Comparison of ENCODE assay signal across 12 cellular contexts in the genomic region with DNA sequence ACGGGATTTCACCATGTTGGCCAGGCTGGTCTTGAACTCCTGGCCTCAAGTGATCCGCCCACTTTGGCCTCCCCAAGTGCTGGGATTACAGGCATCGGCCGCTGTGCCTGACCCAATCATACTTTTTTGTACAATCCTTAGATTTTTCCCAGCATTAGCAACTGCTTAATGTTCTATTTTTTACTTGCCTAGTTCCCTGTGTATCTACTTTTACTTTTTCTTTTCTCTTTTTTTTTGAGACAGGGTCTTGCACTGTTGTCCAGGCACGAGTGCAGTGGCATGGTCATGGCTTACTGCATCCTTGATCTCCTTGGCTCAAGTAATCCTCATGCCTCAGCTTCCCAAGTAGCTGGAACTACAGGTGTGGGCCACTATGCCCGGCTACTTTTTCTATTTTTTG. TPM values are rescaled to one million over a fixed set of nuclear protein-coding genes. Genes with fewer than 3 reads are reported as not detected.
A peak's percentile ranks its signal among the peaks of the same experiment; 100 is the strongest.
DNase-seq lines count a peak whose midpoint lies in the region; ATAC-seq and TF ChIP-seq lines count a peak whose summit lies in the region.
"Had no signal": no experiment of that assay in that cellular context is flagged by ENCODE, and none has a peak within 500 bp of the region (broad histone marks: within the 10 kb centered on the region; RNA-seq: fewer than 3 reads in every experiment).

No MANE protein-coding gene starts in this region.

- no peak overlapping the region for H3K27ac ChIP-seq in PC-3 (ENCODE audit: low read length)
- peak overlapping the region; percentile 74 for H3K27ac ChIP-seq in epithelial cell of prostate
- no peak overlapping the region for H3K27ac ChIP-seq in neuronal stem cell (replicated peaks; ENCODE audit: low read length)

- no CpG with 5 or more reads among the region's 6 CpGs for WGBS in neuronal stem cell (ENCODE audit: extremely low coverage in 2 of 2, insufficient read length in 2 of 2, insufficient replicate concordance in 1 of 2), 2 donors

- TF ChIP-seq CTCF in PC-3 (conservative IDR thresholded peaks at IDR 0.05; ENCODE audit: low read depth, low read length), result no peak

- intact Hi-C loops in PC-3 (cut with micrococcal nuclease), result no loop called here

- H4K20me1 ChIP-seq in PC-3 (ENCODE audit: low read length), result no peaks in the 10 kb centered on the region; the same call in none of the 2 replicates

- ATAC-seq in stimulated activated naive CD8-positive, alpha-beta T cell treated with anti-CD3 and anti-CD28 coated beads, Interleukin-15, Interleukin-2, amounts not matched to agents 100 U/mL and 50 U/mL, for 24 hours, result no peak
- no peak for ATAC-seq in PC-3
- no peak for ATAC-seq in HG03097 (IDR thresholded peaks at IDR 0.05; ENCODE audit: low FRiP score, unreplicated experiment)
- ATAC-seq in GM18861 (IDR thresholded peaks at IDR 0.05; ENCODE audit: unreplicated experiment), result no peak
- ATAC-seq: activated CD4-positive, CD25-positive, alpha-beta regulatory T cell treated with anti-CD3 and anti-CD28 coated beads, Interleukin-2, amount 50 U/mL, for 24 hours; sciatic nerve had no signal

- no peak overlapping the region for H2BK5ac ChIP-seq in neuronal stem cell (ENCODE audit: low read length)

- H3K4me3 Mint-ChIP-seq in stimulated activated naive CD8-positive, alpha-beta T cell treated with anti-CD3 and anti-CD28 coated beads, Interleukin-15, Interleukin-2, amounts not matched to agents 100 ng/mL and 50 ng/mL, for 24 hours, result no peak overlapping the region

- H3K36me3 Mint-ChIP-seq in stimulated activated naive CD8-positive, alpha-beta T cell treated with anti-CD3 and anti-CD28 coated beads, Interleukin-15, Interleukin-2, amounts not matched to agents 100 ng/mL and 50 ng/mL, for 24 hours (ENCODE audit: low read depth), result peaks cover 22% of the 10 kb centered on the region

- H3K23ac ChIP-seq in neuronal stem cell (ENCODE audit: low read depth, low read length, poor library complexity), result no peak overlapping the region

- DNase-seq in stimulated activated naive CD8-positive, alpha-beta T cell treated with anti-CD3 and anti-CD28 coated beads, Interleukin-15, Interleukin-2, amounts not matched to agents 100 U/mL and 50 U/mL, for 24 hours, result no peak
- DNase-seq in PC-3 (no peak), epithelial cell of prostate (ENCODE audit: low read depth, low spot score) (no peak), neuronal stem cell (ENCODE audit: low spot score) (no peak), NCI-H187 (lab: John Stamatoyannopoulos, UW) (no peak)
- DNase-seq: glutamatergic neuron, NCI-H82 had no signal

- peak overlapping the region; percentile 97; the same call in 1 of the 2 replicates for H3K4me2 ChIP-seq in PC-3 (ENCODE audit: low read length)
- H3K4me2 ChIP-seq in neuronal stem cell (ENCODE audit: insufficient read depth, low read length, poor library complexity, severe bottlenecking), result no peak overlapping the region

- no peak overlapping the region for H3K18ac ChIP-seq in neuronal stem cell (ENCODE audit: low read length)

- no peaks in the 10 kb centered on the region for H3K9me3 ChIP-seq in PC-3 (ENCODE audit: low read length)
- no peaks in the 10 kb centered on the region for H3K9me3 ChIP-seq in neuronal stem cell (replicated peaks in 1 of 2; ENCODE audit: control insufficient read depth in 2 of 2, insufficient read depth in 1 of 2, low read depth in 1 of 2, low read length in 2 of 2)

- CTCF ChIA-PET in PC-3 (lab: Charles Lee), result interaction anchor here (0.6 to 2.5 kb wide), 2 partner anchors 73 to 415 kb away, joined by 4 to 12 read pairs; no protein-coding TSS in a partner anchor

- no peak overlapping the region for H4K8ac ChIP-seq in neuronal stem cell (ENCODE audit: low read depth, low read length)

- H3K14ac ChIP-seq in neuronal stem cell (ENCODE audit: low read length), result no peak overlapping the region

- H2AFZ ChIP-seq in PC-3 (ENCODE audit: low read length), result no peak overlapping the region
- H2AFZ ChIP-seq in neuronal stem cell (ENCODE audit: low read length), result no peak overlapping the region

- no peak overlapping the region for H2BK15ac ChIP-seq in neuronal stem cell (ENCODE audit: low read length)

- H3K79me1 ChIP-seq in neuronal stem cell (ENCODE audit: low read depth, low read length), result peaks cover 7% of the 10 kb centered on the region

- H3K27me3 ChIP-seq in PC-3 (ENCODE audit: low read length) (no peaks in the 10 kb centered on the region), neuronal stem cell (ENCODE audit: control insufficient read depth in 3 of 3, insufficient read depth in 3 of 3, low read depth in 1 of 3, low read length in 3 of 3) (no peaks in the 10 kb centered on the region)

- H3K27ac Mint-ChIP-seq in stimulated activated naive CD8-positive, alpha-beta T cell treated with anti-CD3 and anti-CD28 coated beads, Interleukin-15, Interleukin-2, amounts not matched to agents 100 ng/mL and 50 ng/mL, for 24 hours, result peak overlapping the region; percentile 63

- H3K79me2 ChIP-seq in PC-3 (ENCODE audit: low read length), result peaks cover 97% of the 10 kb centered on the region

- H3K36me3 ChIP-seq in PC-3 (ENCODE audit: low read depth, low read length) (peaks cover 12% of the 10 kb centered on the region), neuronal stem cell (replicated peaks in 1 of 2; ENCODE audit: control insufficient read depth in 2 of 2, insufficient read depth in 2 of 2, low read length in 2 of 2) (peaks cover 0 to 11% of the 10 kb centered on the region in 2 donors)

- no peak overlapping the region for H2BK12ac ChIP-seq in neuronal stem cell (ENCODE audit: low read length)

- no peaks in the 10 kb centered on the region for H3K9me3 Mint-ChIP-seq in stimulated activated naive CD8-positive, alpha-beta T cell treated with anti-CD3 and anti-CD28 coated beads, Interleukin-15, Interleukin-2, amounts not matched to agents 100 ng/mL and 50 ng/mL, for 24 hours

- H4K91ac ChIP-seq in neuronal stem cell (ENCODE audit: low read depth, low read length, poor library complexity), result no peak overlapping the region

- POLR2A ChIA-PET in PC-3 (lab: Charles Lee; ENCODE audit: unreplicated experiment), result no interaction called here

- no TSS peak for BruUV-seq in PC-3 (replicated peaks; lab: Mats Ljungman, UMichigan)

- H2BK120ac ChIP-seq in neuronal stem cell (ENCODE audit: low read depth, low read length), result no peak overlapping the region

- H3K9ac ChIP-seq in PC-3 (ENCODE audit: low read length), result no peak overlapping the region; the same call in 1 of the 2 replicates
- H3K9ac ChIP-seq in neuronal stem cell (ENCODE audit: low read depth, low read length, poor library complexity), result no peak overlapping the region

- H3K4me1 Mint-ChIP-seq in stimulated activated naive CD8-positive, alpha-beta T cell treated with anti-CD3 and anti-CD28 coated beads, Interleukin-15, Interleukin-2, amounts not matched to agents 100 ng/mL and 50 ng/mL, for 24 hours (ENCODE audit: low read depth), result peaks cover 74% of the 10 kb centered on the region

- H2AK5ac ChIP-seq in neuronal stem cell (ENCODE audit: low read depth, low read length), result no peak overlapping the region

- H3K4me3 ChIP-seq in PC-3 (ENCODE audit: low read length), result no peak overlapping the region
- no peak overlapping the region for H3K4me3 ChIP-seq in neuronal stem cell (ENCODE audit: low read length in 2 of 2)

- H3K4me1 ChIP-seq in PC-3 (ENCODE audit: insufficient read depth, low read length) (peaks cover 30% of the 10 kb centered on the region), neuronal stem cell (ENCODE audit: control insufficient read depth in 2 of 2, insufficient read depth in 1 of 2, low read depth in 1 of 2, low read length in 2 of 2) (peaks cover 2 to 9% of the 10 kb centered on the region in 2 donors)

- H3F3A ChIP-seq in PC-3 (ENCODE audit: low read length, unreplicated experiment), result no peaks in the 10 kb centered on the region

- no peaks in the 10 kb centered on the region for H3K27me3 Mint-ChIP-seq in stimulated activated naive CD8-positive, alpha-beta T cell treated with anti-CD3 and anti-CD28 coated beads, Interleukin-15, Interleukin-2, amounts not matched to agents 100 ng/mL and 50 ng/mL, for 24 hours

- H3K9me2 ChIP-seq in PC-3 (replicated peaks; ENCODE audit: low read length), result no peaks in the 10 kb centered on the region

- H3K4ac ChIP-seq in neuronal stem cell (ENCODE audit: low read length), result no peak overlapping the region

RNA-seq across cellular contexts. Expression of a gene that starts 9.5 kb away (rescaled TPM):
- total RNA-seq in PC-3 (2014; rRNA removed), result 224 and 282 TPM in 2 replicates
- 72.0 TPM for polyA plus RNA-seq in neuronal stem cell (2013, experiment 1 of 2)
- 76.5 TPM for polyA plus RNA-seq in neuronal stem cell (2013, experiment 2 of 2)
